Comparison of ENCODE assay signal across 8 cellular contexts in genomic region chr5:159184858-159185381, GRCh38. TPM values are rescaled to one million over a fixed set of nuclear protein-coding genes. Genes with fewer than 3 reads are reported as not detected.
DNase-seq lines count a peak whose midpoint lies in the region; ATAC-seq and TF ChIP-seq lines count a peak whose summit lies in the region.

No MANE protein-coding gene starts in this region.

- peaks cover 15% of the 10 kb centered on the region for H4K20me1 ChIP-seq in PC-9 (ENCODE audit: insufficient read depth)

- BruUV-seq in PC-9 (replicated peaks; lab: Mats Ljungman, UMichigan) = no TSS peak

- intact Hi-C loops in left lung (cut with DNase I) (no loop called here), PC-9 (cut with micrococcal nuclease; ENCODE audit: unreplicated experiment) (no loop called here), esophagus muscularis mucosa (cut with DNase I) (no loop called here)

- H2AFZ ChIP-seq in PC-9 = no peak overlapping the region

- no peaks in the 10 kb centered on the region for H3F3A ChIP-seq in PC-9 (ENCODE audit: insufficient read depth, low read depth)

- no peak for TF ChIP-seq CTCF in left lung (IDR thresholded peaks at IDR 0.05)
- TF ChIP-seq CTCF in PC-9 (conservative IDR thresholded peaks at IDR 0.05) = no peak
- no peak for TF ChIP-seq CTCF in esophagus muscularis mucosa (IDR thresholded peaks at IDR 0.05)

- peak overlapping the region; percentile 15 for H3K27ac ChIP-seq in CD4-positive, CD25-positive, alpha-beta regulatory T cell (ENCODE audit: insufficient read depth, low read length, poor library complexity, severe bottlenecking)
- peak overlapping the region; percentile 78 to 88 for H3K27ac ChIP-seq in left lung
- no peak overlapping the region for H3K27ac ChIP-seq in PC-9
- H3K27ac ChIP-seq in esophagus muscularis mucosa (replicated peaks in 1 of 4) = peak overlapping the region in 2 of 4 donors; percentile 14 to 38

- no peaks in the 10 kb centered on the region for H3K9me2 ChIP-seq in PC-9 (ENCODE audit: insufficient read depth)

- H3K9me3 ChIP-seq in CD4-positive, CD25-positive, alpha-beta regulatory T cell (ENCODE audit: control insufficient read depth in 2 of 2, low read length in 2 of 2) = no peaks in the 10 kb centered on the region
- H3K9me3 ChIP-seq in left lung (no peaks in the 10 kb centered on the region), PC-9 (ENCODE audit: insufficient read depth, low read depth) (no peaks in the 10 kb centered on the region), esophagus muscularis mucosa (no peaks in the 10 kb centered on the region)

- 37% methylated on average over 4 of the region's 4 CpGs for WGBS in esophagus muscularis mucosa

- no peaks in the 10 kb centered on the region for H3K27me3 Mint-ChIP-seq in CD4-positive, CD25-positive, alpha-beta regulatory T cell

- peaks cover 40% of the 10 kb centered on the region for H3K36me3 ChIP-seq in CD4-positive, CD25-positive, alpha-beta regulatory T cell (ENCODE audit: control insufficient read depth, insufficient read depth, low read length)
- peaks cover 0 to 46% of the 10 kb centered on the region in 2 donors for H3K36me3 ChIP-seq in left lung
- peaks cover 10% of the 10 kb centered on the region for H3K36me3 ChIP-seq in PC-9 (ENCODE audit: low read depth)
- peaks cover 0 to 13% (median 2%) of the 10 kb centered on the region in 4 donors for H3K36me3 ChIP-seq in esophagus muscularis mucosa

- H3K4me3 ChIP-seq in CD4-positive, CD25-positive, alpha-beta regulatory T cell (ENCODE audit: low read depth, low read length) = no peak overlapping the region
- H3K4me3 ChIP-seq in left lung (no peak overlapping the region), PC-9 (no peak overlapping the region), esophagus muscularis mucosa (no peak overlapping the region)

- H3K9me3 Mint-ChIP-seq in CD4-positive, CD25-positive, alpha-beta regulatory T cell = no peaks in the 10 kb centered on the region

- peak overlapping the region; percentile 76 to 83 (median 82) for H3K27ac Mint-ChIP-seq in CD4-positive, CD25-positive, alpha-beta regulatory T cell

- POLR2A ChIA-PET in PC-9 (lab: Charles Lee; ENCODE audit: unreplicated experiment) = no interaction called here

- TF ChIP-seq POLR2A in esophagus muscularis mucosa (IDR thresholded peaks at IDR 0.05; ENCODE audit: low read depth) = no peak

- peaks cover 18% of the 10 kb centered on the region for H3K36me3 Mint-ChIP-seq in CD4-positive, CD25-positive, alpha-beta regulatory T cell

- CTCF ChIA-PET in PC-9 (lab: Charles Lee) = no interaction called here

- peak in 1 of 3 donors; percentile 29 for DNase-seq in CD4-positive, CD25-positive, alpha-beta regulatory T cell
- peak; percentile 16 for DNase-seq in activated T-helper 9 cell treated with anti-CD3 and anti-CD28 coated beads, Interleukin-2, amount 50 U/mL, for 16 hours (ENCODE audit: low read depth)
- DNase-seq in left lung (no peak), PC-9 (no peak), COR-L47 (lab: John Stamatoyannopoulos, UW) (no peak), esophagus muscularis mucosa (ENCODE audit: extremely low spot score) (no peak)

- H3K4me1 Mint-ChIP-seq in CD4-positive, CD25-positive, alpha-beta regulatory T cell = peaks cover 50 to 72% (median 63%) of the 10 kb centered on the region in 4 donors

- TF ChIP-seq EP300 in esophagus muscularis mucosa (IDR thresholded peaks at IDR 0.05) = no peak

- H3K79me2 ChIP-seq in PC-9 (ENCODE audit: low read depth) = 0 out of 2 replicates have a peak, but pooled peaks cover 3% of the 10 kb centered on the region

- H3K4me1 ChIP-seq in CD4-positive, CD25-positive, alpha-beta regulatory T cell (ENCODE audit: control insufficient read depth, insufficient read depth, low read length, poor library complexity, severe bottlenecking) = peaks cover 35% of the 10 kb centered on the region
- peaks cover 37 to 87% of the 10 kb centered on the region in 2 donors for H3K4me1 ChIP-seq in left lung
- H3K4me1 ChIP-seq in PC-9 (replicated peaks; ENCODE audit: insufficient read depth) = peaks cover 12% of the 10 kb centered on the region
- peaks cover 41 to 81% (median 52%) of the 10 kb centered on the region in 4 donors for H3K4me1 ChIP-seq in esophagus muscularis mucosa

- H3K27me3 ChIP-seq in CD4-positive, CD25-positive, alpha-beta regulatory T cell (ENCODE audit: control insufficient read depth, insufficient read depth, low read length) = no peaks in the 10 kb centered on the region
- H3K27me3 ChIP-seq in left lung (no peaks in the 10 kb centered on the region), PC-9 (ENCODE audit: insufficient read depth, low read depth) (no peaks in the 10 kb centered on the region), esophagus muscularis mucosa (no peaks in the 10 kb centered on the region)

- ATAC-seq in CD4-positive, CD25-positive, alpha-beta regulatory T cell (ENCODE audit: low read depth in 2 of 2) = peak; percentile 57 to 67
- ATAC-seq in HG02759 (IDR thresholded peaks at IDR 0.05; ENCODE audit: unreplicated experiment) = peak; percentile 62
- ATAC-seq in left lung = peak; percentile 14
- no peak for ATAC-seq in GM21367 (IDR thresholded peaks at IDR 0.05; ENCODE audit: unreplicated experiment)

- H3K4me2 ChIP-seq in PC-9 = no peak overlapping the region

- H3K4me3 Mint-ChIP-seq in CD4-positive, CD25-positive, alpha-beta regulatory T cell = no peak overlapping the region

RNA-seq across cellular contexts. Expression of gene RNF145, which starts 24.4 kb away (rescaled TPM):
- total RNA-seq in CD4-positive, CD25-positive, alpha-beta regulatory T cell = 67.9 TPM
- polyA plus RNA-seq in CD4-positive, CD25-positive, alpha-beta regulatory T cell = 10 to 100 TPM in 3 of 4 donors, 1 to 10 TPM in 1; 8.8 to 12.6 (median 11.2) TPM
- 100 to 1,000 TPM; 164 to 216 TPM for total RNA-seq in left lung
- total RNA-seq in PC-9 (2021) = 48.2 and 54.5 TPM in 2 replicates
- 10 to 100 TPM; 50.5 to 84.1 (median 63.9) TPM for total RNA-seq in esophagus muscularis mucosa
